18 cellular contexts compared by ENCODE assay signal in the genomic region with DNA sequence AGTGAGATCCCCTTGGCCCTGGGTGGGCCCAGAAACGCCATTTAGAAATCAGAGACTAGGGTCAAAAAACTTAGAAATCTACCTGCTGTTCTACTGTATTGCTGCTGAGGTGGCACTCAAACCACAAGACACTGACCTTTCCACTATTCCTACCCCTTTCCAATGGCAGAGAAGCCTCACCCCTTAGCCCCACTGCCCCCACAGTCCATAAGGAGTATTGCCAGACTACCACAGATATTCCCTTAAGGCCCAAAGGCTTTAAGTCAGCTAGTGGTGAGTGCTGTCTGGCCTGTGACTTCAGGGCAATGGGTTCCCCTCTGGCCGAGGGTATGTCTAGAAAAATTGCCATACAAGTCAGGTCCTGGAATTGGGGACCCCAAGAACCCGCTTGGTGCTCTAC.
"Had no signal": no experiment of that assay in that cellular context is flagged by ENCODE, and none has a peak within 500 bp of the region (broad histone marks: within the 10 kb centered on the region; RNA-seq: fewer than 3 reads in every experiment).

No MANE protein-coding gene starts in this region.

- H3K27me3 Mint-ChIP-seq: natural killer cell treated with Interleukin-12 subunit alpha and Interleukin-12 subunit beta and Interleukin-15 and Interleukin-18, amount 100 ng/mL, for 72 hours; stimulated activated naive B cell treated with anti-CD40 and anti-IgM and Interleukin-4, amounts not matched to agents 10 μg/mL and 1 μg/mL and 100 μg/mL, for 72 hours had no signal

- ATAC-seq: activated naive CD4-positive, alpha-beta T cell treated with anti-CD3 and anti-CD28 coated beads, Interleukin-2, amount 50 U/mL, for 72 hours; activated T-cell treated with anti-CD3 and anti-CD28 coated beads, Interleukin-2, amount 50 U/mL, for 72 hours; gastroesophageal sphincter; heart right ventricle; lower lobe of right lung; natural killer cell treated with Interleukin-12 subunit alpha and Interleukin-12 subunit beta and Interleukin-15 and Interleukin-18, amount 100 ng/mL, for 72 hours; stimulated activated naive B cell treated with anti-CD40 and anti-IgM and Interleukin-4, amounts not matched to agents 10 μg/mL and 1 μg/mL and 100 μg/mL, for 72 hours had no signal

- H3K9me3 ChIP-seq: adrenal gland, lower lobe of right lung had no signal

- H3K27ac ChIP-seq: adrenal gland, esophagus muscularis mucosa, gastroesophageal sphincter, heart right ventricle, lower lobe of right lung had no signal

- H3K4me1 ChIP-seq: adrenal gland, esophagus muscularis mucosa, gastroesophageal sphincter, heart right ventricle, lower lobe of right lung had no signal

- H3K4me3 ChIP-seq: adrenal gland, esophagus muscularis mucosa, gastroesophageal sphincter, heart right ventricle, lower lobe of right lung had no signal

- H3K36me3 Mint-ChIP-seq: activated naive CD4-positive, alpha-beta T cell treated with anti-CD3 and anti-CD28 coated beads, Interleukin-2, amount 50 U/mL, for 72 hours; mesothelial cell of epicardium; natural killer cell treated with Interleukin-12 subunit alpha and Interleukin-12 subunit beta and Interleukin-15 and Interleukin-18, amount 100 ng/mL, for 72 hours; stimulated activated naive B cell treated with anti-CD40 and anti-IgM and Interleukin-4, amounts not matched to agents 10 μg/mL and 1 μg/mL and 100 μg/mL, for 72 hours had no signal

- DNase-seq: activated CD4-positive, alpha-beta T cell treated with anti-CD3 and anti-CD28 coated beads, Interleukin-2, amount 50 U/mL, for 4 hours; activated CD4-positive, CD25-positive, alpha-beta regulatory T cell treated with anti-CD3 and anti-CD28 coated beads, Interleukin-2, amount 50 U/mL, for 72 hours; activated gamma-delta T cell; activated T-cell treated with anti-CD3 and anti-CD28 coated beads, Interleukin-2, amount 50 U/mL, for 72 hours; adrenal gland; cerebellar nuclear complex; cortex of kidney; heart right ventricle; lower lobe of right lung; nucleus accumbens; posterior cingulate gyrus; stimulated activated naive B cell treated with anti-CD40 and anti-IgM and Interleukin-4, amounts not matched to agents 10 μg/mL and 1 μg/mL and 100 μg/mL, for 72 hours; T1000 had no signal

- H3K4me1 Mint-ChIP-seq: mesothelial cell of epicardium; stimulated activated naive B cell treated with anti-CD40 and anti-IgM and Interleukin-4, amounts not matched to agents 10 μg/mL and 1 μg/mL and 100 μg/mL, for 72 hours had no signal

- H3K27ac Mint-ChIP-seq: activated naive CD4-positive, alpha-beta T cell treated with anti-CD3 and anti-CD28 coated beads, Interleukin-2, amount 50 U/mL, for 72 hours; activated T-cell treated with anti-CD3 and anti-CD28 coated beads, Interleukin-2, amount 50 U/mL, for 72 hours; mesothelial cell of epicardium; natural killer cell treated with Interleukin-12 subunit alpha and Interleukin-12 subunit beta and Interleukin-15 and Interleukin-18, amount 100 ng/mL, for 72 hours; stimulated activated naive B cell treated with anti-CD40 and anti-IgM and Interleukin-4, amounts not matched to agents 10 μg/mL and 1 μg/mL and 100 μg/mL, for 72 hours had no signal

- H3K4me3 Mint-ChIP-seq: activated T-cell treated with anti-CD3 and anti-CD28 coated beads, Interleukin-2, amount 50 U/mL, for 72 hours; mesothelial cell of epicardium; natural killer cell treated with Interleukin-12 subunit alpha and Interleukin-12 subunit beta and Interleukin-15 and Interleukin-18, amount 100 ng/mL, for 72 hours; stimulated activated naive B cell treated with anti-CD40 and anti-IgM and Interleukin-4, amounts not matched to agents 10 μg/mL and 1 μg/mL and 100 μg/mL, for 72 hours had no signal

- H3K27me3 ChIP-seq: adrenal gland, esophagus muscularis mucosa, gastroesophageal sphincter, heart right ventricle had no signal

- H3K36me3 ChIP-seq: adrenal gland, esophagus muscularis mucosa, gastroesophageal sphincter, heart right ventricle, lower lobe of right lung had no signal
